8 cellular contexts compared by ENCODE assay signal in genomic region chr2:161307676-161308075, GRCh38. TPM values are rescaled to one million over a fixed set of nuclear protein-coding genes. Genes with fewer than 3 reads are reported as not detected.
A peak's percentile ranks its signal among the peaks of the same experiment; 100 is the strongest.
DNase-seq lines count a peak whose midpoint lies in the region; ATAC-seq, FAIRE-seq and TF ChIP-seq lines count a peak whose summit lies in the region.

No MANE protein-coding gene starts in this region.

- TF ChIP-seq POLR2A in GM12878 (IDR thresholded peaks at IDR 0.05; ENCODE audit: low read depth, low read length) = no peak

- no peak for TF ChIP-seq EP300 in GM12878 (IDR thresholded peaks at IDR 0.05; ENCODE audit: borderline replicate concordance in 1 of 2, control insufficient read depth in 1 of 2, low read depth in 2 of 2, low read length in 2 of 2)

- SMC1A ChIA-PET in GM12878 (lab: Charles Lee; ENCODE audit: uncharacterized antibody, unreplicated experiment) = interaction anchor here (0.7 to 0.9 kb wide), 5 partner anchors 10 to 80 kb away, joined by 3 to 4 read pairs (median 3); no protein-coding TSS in a partner anchor

- CTCF ChIA-PET in GM12878 (lab: Yijun Ruan, JAX) = no interaction called here

- peak overlapping the region; percentile 82 for H3K27ac ChIP-seq in left ventricle myocardium inferior (replicated peaks)
- peak overlapping the region; percentile 92 for H3K27ac ChIP-seq in GM12878 (ENCODE audit: control insufficient read depth, insufficient read depth)
- peak overlapping the region; percentile 98 for H3K27ac ChIP-seq in mesodermal cell (ENCODE audit: low read depth, low read length, severe bottlenecking)

- H3K27me3 ChIP-seq in left ventricle myocardium inferior (ENCODE audit: low read depth) (no peaks in the 10 kb centered on the region), GM12878 (replicated peaks in 1 of 2; ENCODE audit: control insufficient read depth in 2 of 2, insufficient read depth in 2 of 2, low read length in 1 of 2) (no peaks in the 10 kb centered on the region)

- no peak for TF ChIP-seq RAD21 in GM12878 (IDR thresholded peaks at IDR 0.05; ENCODE audit: insufficient read depth, low read depth, low read length)

- peak overlapping the region; percentile 88 for H2AFZ ChIP-seq in GM12878 (ENCODE audit: control insufficient read depth, low read depth, low read length)

- H3K36me3 ChIP-seq in left ventricle myocardium inferior (no peaks in the 10 kb centered on the region), GM12878 (ENCODE audit: control insufficient read depth in 2 of 2, insufficient read depth in 2 of 2, low read length in 1 of 2) (no peaks in the 10 kb centered on the region; a peak in 1 of 4 replicates), mesodermal cell (ENCODE audit: control insufficient read depth, insufficient read depth, low read length) (peaks cover 21% of the 10 kb centered on the region)

- no peak for ATAC-seq in Right ventricle myocardium inferior
- ATAC-seq in GM12878 = no peak
- no peak for ATAC-seq in HG03175 (IDR thresholded peaks at IDR 0.05; ENCODE audit: unreplicated experiment)
- no peak for ATAC-seq in GM18517 (IDR thresholded peaks at IDR 0.05; ENCODE audit: unreplicated experiment)
- ATAC-seq in GM19328 (IDR thresholded peaks at IDR 0.05; ENCODE audit: unreplicated experiment) = no peak

- POLR2A ChIA-PET in GM12878 (lab: Charles Lee) = interaction anchor here (1.0 to 2.1 kb wide), 7 partner anchors 11 to 171 kb away, joined by 3 to 11 read pairs (median 5); no protein-coding TSS in a partner anchor

- H3K4me3 ChIP-seq in left ventricle myocardium inferior = peak overlapping the region; percentile 85
- peak overlapping the region; percentile 86 for H3K4me3 ChIP-seq in GM12878
- peak overlapping the region; percentile 70 for H3K4me3 ChIP-seq in mesodermal cell (ENCODE audit: extremely low read depth, insufficient read depth, low read length, poor library complexity, severe bottlenecking)

- WGBS in GM12878 (ENCODE audit: insufficient coverage, insufficient replicate concordance, low lambda C conversion rate, missing lambda C conversion rate) = under 1% methylated on average over 6 of the region's 6 CpGs
- WGBS in mesodermal cell (ENCODE audit: insufficient coverage in 2 of 2), 2 experiments = 20 to 68% methylated on average over 1 to 4 of the region's 6 CpGs

- intact Hi-C loops in left ventricle myocardium inferior (cut with micrococcal nuclease) = no loop called here
- intact Hi-C loops in Right ventricle myocardium inferior (cut with DNase I) = no loop called here
- intact Hi-C loops in GM12878 (cut with micrococcal nuclease; ENCODE audit: unreplicated experiment) = loop anchor here (5.0 to 10.0 kb wide), 3 partner anchors 80 to 1007 kb away; partner anchors contain the start of gene IFIH1

- DNase-seq in left ventricle myocardium inferior (no peak), Right ventricle myocardium inferior (ENCODE audit: missing footprints) (no peak), GM12878 (ENCODE audit: low read depth, low spot score) (no peak), inferior parietal cortex (ENCODE audit: extremely low spot score) (no peak)

- H3K4me2 ChIP-seq in GM12878 (ENCODE audit: control insufficient read depth, insufficient read depth) = peak overlapping the region; percentile 46

- FAIRE-seq in GM12878 (lab: Jason Lieb, UNC) = no peak

- H3K9me3 ChIP-seq in left ventricle myocardium inferior (replicated peaks) = peaks cover 14% of the 10 kb centered on the region
- H3K9me3 ChIP-seq in GM12878 (replicated peaks; ENCODE audit: control insufficient read depth, insufficient read depth, low read length) = no peaks in the 10 kb centered on the region; the same call in 1 of the 3 replicates
- H3K9me3 ChIP-seq in mesodermal cell (ENCODE audit: control insufficient read depth, low read length) = peaks cover 3% of the 10 kb centered on the region

- peaks cover 52% of the 10 kb centered on the region for H3K79me2 ChIP-seq in GM12878 (ENCODE audit: control insufficient read depth, insufficient read depth, low read length)

- in situ Hi-C loops in GM12878 (cut with MboI) = no loop called here

- no peaks in the 10 kb centered on the region for H4K20me1 ChIP-seq in GM12878 (ENCODE audit: control insufficient read depth, insufficient read depth)

- RAD21 ChIA-PET in GM12878 (lab: Charles Lee; ENCODE audit: unreplicated experiment) = interaction anchor here (1.0 to 1.6 kb wide), 4 partner anchors 16 to 80 kb away, joined by 3 to 5 read pairs (median 4); no protein-coding TSS in a partner anchor

- TSS peak; percentile 94 for BruUV-seq in GM12878 (replicated peaks; lab: Mats Ljungman, UMichigan)

- H3K4me1 ChIP-seq in left ventricle myocardium inferior (peaks cover 26% of the 10 kb centered on the region), GM12878 (ENCODE audit: control insufficient read depth, insufficient read depth, low read length) (no peaks in the 10 kb centered on the region; the same call in 1 of the 2 replicates), mesodermal cell (ENCODE audit: control insufficient read depth, insufficient read depth, low read length, poor library complexity, severe bottlenecking) (no peaks in the 10 kb centered on the region)

- peak overlapping the region; percentile 95 for H3K9ac ChIP-seq in GM12878 (ENCODE audit: control insufficient read depth, insufficient read depth, low read length)

- TF ChIP-seq CTCF in left ventricle myocardium inferior (IDR thresholded peaks at IDR 0.05; ENCODE audit: borderline replicate concordance) (no peak), GM12878 (IDR thresholded peaks at IDR 0.05 in 2 of 3, conservative IDR thresholded peaks at IDR 0.05 in 1 of 3; ENCODE audit: control insufficient read depth in 2 of 3, extremely low read depth in 1 of 3, insufficient read depth in 1 of 3, low read depth in 3 of 3, low read length in 3 of 3) (no peak)

TF ChIP-seq in GM12878, 131 proteins besides CTCF, POLR2A, EP300 and RAD21:
- TF ChIP-seq TCF12 (IDR thresholded peaks at IDR 0.05; ENCODE audit: low read depth, low read length) = no peak
- 0 out of 2 replicates have a peak, but pooled peaks have one; percentile 15 for TF ChIP-seq ZNF24 (IDR thresholded peaks at IDR 0.05)
- TF ChIP-seq MTA2 (IDR thresholded peaks at IDR 0.05; ENCODE audit: low read depth) = no peak
- TF ChIP-seq MLLT1 (IDR thresholded peaks at IDR 0.05) = peak; percentile 99

RNA-seq across cellular contexts. Expression of gene PSMD14, which starts 0.5 kb away (rescaled TPM):
- total RNA-seq in left ventricle myocardium inferior (42.3 TPM), Right ventricle myocardium inferior (44.0 TPM), GM12878 (2014; rRNA removed) (75.0 and 91.1 TPM in 2 replicates), GM12878 (2014; rRNA removed; fragmentation: Illumina TruSeq; extraction: Trizol) (126 and 131 TPM in 2 replicates), GM12878 (2021) (81.0 and 85.1 TPM in 2 replicates)
- 100.0 and 104 TPM in 2 replicates for total RNA-seq in GM12878 (2013; cell fraction: nucleolus; rRNA removed)
- polyA plus RNA-seq in GM12878 (2011; ENCODE audit: low read depth) = 37.2 TPM
- polyA plus RNA-seq in GM12878 (2011; rRNA removed) (122 and 178 TPM in 2 replicates), GM12878 (2014; fragmentation: Illumina TruSeq; extraction: Trizol) (92.8 and 98.4 TPM in 2 replicates), GM12878 (2014; fragmentation: Nextera tagmentation; extraction: Ambion mirVana) (100 to 1,000 TPM; 225 to 253 TPM), GM12878 (2014; rRNA removed) (66.8 and 70.5 TPM in 2 replicates), GM12878 (2016; fragmentation: Nextera tagmentation; extraction: Ambion mirVana) (100 to 1,000 TPM; 161 TPM)
- 40.5 and 46.6 TPM in 2 replicates for polyA plus RNA-seq in GM12878 (2011; cell fraction: cytosol; rRNA removed)
- polyA plus RNA-seq in GM12878 (2011; cell fraction: nucleus; rRNA removed) = 38.5 and 44.4 TPM in 2 replicates
- polyA plus RNA-seq in GM12878 (2012) = 50.0 and 61.7 TPM in 2 replicates
- 49.6 and 69.6 TPM in 2 replicates for polyA minus RNA-seq in GM12878 (2011; rRNA and poly(A)+ RNA removed)
- polyA minus RNA-seq in GM12878 (2011; cell fraction: cytosol; rRNA and poly(A)+ RNA removed) = 25.8 TPM in 2 replicates
- polyA minus RNA-seq in GM12878 (2011; cell fraction: nucleus; rRNA and poly(A)+ RNA removed) = 48.6 and 66.5 TPM in 2 replicates
- polyA plus RNA-seq in mesodermal cell (2013, experiment 1 of 2) = 73.4 TPM
- 76.8 TPM for polyA plus RNA-seq in mesodermal cell (2013, experiment 2 of 2)
